10 cellular contexts compared by ENCODE assay signal in the genomic region with DNA sequence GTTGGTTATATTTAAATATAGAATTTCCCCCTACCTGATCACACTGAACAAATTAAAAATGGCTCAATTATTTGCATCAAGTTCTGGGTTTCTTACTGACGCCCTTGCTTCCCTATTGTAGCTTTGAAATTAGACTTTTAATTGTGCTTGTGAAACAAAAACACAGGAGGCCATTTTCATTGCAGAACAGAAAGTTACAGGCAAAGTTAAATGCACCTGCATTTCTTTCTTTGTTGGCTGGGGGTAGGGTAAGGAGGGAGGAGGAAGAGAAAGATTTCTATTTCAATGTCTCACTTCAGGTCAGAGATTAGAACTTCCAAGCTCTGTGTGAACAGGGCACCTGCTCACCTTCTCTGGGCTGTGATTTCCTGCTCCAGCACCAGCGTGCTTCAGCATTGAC.
DNase-seq lines count a peak whose midpoint lies in the region; ATAC-seq and TF ChIP-seq lines count a peak whose summit lies in the region.
"Had no signal": no experiment of that assay in that cellular context is flagged by ENCODE, and none has a peak within 500 bp of the region (broad histone marks: within the 10 kb centered on the region; RNA-seq: fewer than 3 reads in every experiment).

No MANE protein-coding gene starts in this region.

- no peak overlapping the region for H3K27ac Mint-ChIP-seq in glutamatergic neuron (ENCODE audit: unreplicated experiment)

- peak overlapping the region; percentile 74 for H3K4me2 ChIP-seq in OCI-LY7 (ENCODE audit: low read length)

- BruUV-seq in OCI-LY7 (replicated peaks; lab: Mats Ljungman, UMichigan): no TSS peak

- no peaks in the 10 kb centered on the region; the same call in 1 of the 2 replicates for H3K79me2 ChIP-seq in OCI-LY7 (ENCODE audit: insufficient read depth, low read depth, low read length)

- H3K4me1 Mint-ChIP-seq in glutamatergic neuron (ENCODE audit: low read depth, unreplicated experiment): peaks cover 2% of the 10 kb centered on the region

- no peak overlapping the region for H2AFZ ChIP-seq in OCI-LY7 (ENCODE audit: low read length)

- TF ChIP-seq CTCF in GM06990 (IDR thresholded peaks at IDR 0.05; ENCODE audit: insufficient read depth, low read length, poor library complexity, severe bottlenecking) (no peak), OCI-LY7 (conservative IDR thresholded peaks at IDR 0.05; ENCODE audit: low read length) (no peak), glutamatergic neuron (IDR thresholded peaks at IDR 0.05; ENCODE audit: partially characterized antibody, unreplicated experiment) (no peak)

- no peaks in the 10 kb centered on the region for H3K36me3 ChIP-seq in GM06990 (ENCODE audit: control insufficient read depth, insufficient read depth, low read length)
- peaks cover 7% of the 10 kb centered on the region; the same call in 1 of the 2 replicates for H3K36me3 ChIP-seq in OCI-LY7 (ENCODE audit: insufficient read depth, low read length)

- no peaks in the 10 kb centered on the region for H3K27me3 Mint-ChIP-seq in glutamatergic neuron (ENCODE audit: unreplicated experiment)

- no peaks in the 10 kb centered on the region for H3K9me2 ChIP-seq in OCI-LY7 (ENCODE audit: insufficient read depth, low read length)

- H3K4me3 Mint-ChIP-seq in glutamatergic neuron (ENCODE audit: unreplicated experiment): no peak overlapping the region

- no peaks in the 10 kb centered on the region for H3K36me3 Mint-ChIP-seq in glutamatergic neuron (ENCODE audit: unreplicated experiment)

- H3K4me3 ChIP-seq in GM06990 (replicated peaks; ENCODE audit: low read depth, low read length): no peak overlapping the region
- peak overlapping the region; percentile 61 for H3K4me3 ChIP-seq in OCI-LY7 (ENCODE audit: low read depth, low read length, poor library complexity, severe bottlenecking)

- POLR2A ChIA-PET in OCI-LY7 (lab: Charles Lee): interaction anchor here (0.5 to 8.8 kb wide), 31 partner anchors 10 to 371 kb away, joined by 3 to 99 read pairs (median 6); a partner anchor contains a TSS

- H3K27me3 ChIP-seq in GM06990 (replicated peaks; ENCODE audit: control insufficient read depth, insufficient read depth, low read length): no peaks in the 10 kb centered on the region

- DNase-seq in GM06990 (ENCODE audit: extremely low read depth, insufficient read length) (peak; percentile 80), OCI-LY7 (ENCODE audit: low spot score) (peak; percentile 95), HuH-7 (ENCODE audit: low spot score) (no peak), foreskin melanocyte (no peak), glutamatergic neuron (no peak)
- no peak for DNase-seq in NK-92 treated with Interleukin-12 subunit alpha and Interleukin-12 subunit beta, amount 100 ng/mL, for 24 hours (lab: John Stamatoyannopoulos, UW)
- DNase-seq: activated CD4-positive, CD25-positive, alpha-beta regulatory T cell; NCI-H748 treated with DMSO at 0.1 percent for 48 hours had no signal

- H4K20me1 ChIP-seq in OCI-LY7 (ENCODE audit: insufficient read depth, low read length): no peaks in the 10 kb centered on the region

- CTCF ChIA-PET in OCI-LY7 (lab: Charles Lee; ENCODE audit: unreplicated experiment): interaction anchor here (0.6 to 2.7 kb wide), 8 partner anchors 10 to 196 kb away, joined by 3 to 14 read pairs (median 4); no protein-coding TSS in a partner anchor

- peaks cover 8% of the 10 kb centered on the region; the same call in 1 of the 2 replicates for H3K9me3 ChIP-seq in OCI-LY7 (ENCODE audit: low read length)

- H3K27ac ChIP-seq in OCI-LY7 (ENCODE audit: low read depth, low read length, poor library complexity, severe bottlenecking): peak overlapping the region; percentile 98

- peaks cover 2% of the 10 kb centered on the region for H3K9me3 Mint-ChIP-seq in glutamatergic neuron (ENCODE audit: unreplicated experiment)

- intact Hi-C loops in OCI-LY7 (cut with micrococcal nuclease; ENCODE audit: unreplicated experiment): loop anchor here (1.0 to 5.0 kb wide), 8 partner anchors 12 to 533 kb away; no protein-coding TSS in a partner anchor

- H3K4me1 ChIP-seq in OCI-LY7 (ENCODE audit: insufficient read depth, low read length, poor library complexity, severe bottlenecking): peaks cover 97% of the 10 kb centered on the region

- ATAC-seq in GM19397 (IDR thresholded peaks at IDR 0.05; ENCODE audit: unreplicated experiment) (peak; percentile 42), HG02943 (IDR thresholded peaks at IDR 0.05; ENCODE audit: low read depth, unreplicated experiment) (peak; percentile 43)

Comparison
In these comparisons a context has a peak if more than half of its experiments do, and no peak if none do; other contexts are left out.
1. DNase-seq: peak in GM06990 (single experiment) and OCI-LY7 (single experiment); none in HuH-7 (single experiment), NK-92 treated with Interleukin-12 subunit alpha and Interleukin-12 subunit beta, amount 100 ng/mL, for 24 hours (single experiment), foreskin melanocyte (single experiment) and glutamatergic neuron (single experiment).